ENCODE assay signal across 11 cellular contexts in genomic region chr9:137417161-137418021, GRCh38. TPM values are rescaled to one million over a fixed set of nuclear protein-coding genes. Genes with fewer than 3 reads are reported as not detected.
DNase-seq lines count a peak whose midpoint lies in the region; ATAC-seq and TF ChIP-seq lines count a peak whose summit lies in the region.
"Had no signal": no experiment of that assay in that cellular context is flagged by ENCODE, and none has a peak within 500 bp of the region (broad histone marks: within the 10 kb centered on the region; RNA-seq: fewer than 3 reads in every experiment).

No MANE protein-coding gene starts in this region.

- H3K27me3 ChIP-seq in BJ (ENCODE audit: control insufficient read depth, insufficient read depth, low read length), result no peaks in the 10 kb centered on the region

- H3K4me3 ChIP-seq in BJ (ENCODE audit: low read depth, low read length), result peak overlapping the region; percentile 36
- peak overlapping the region; percentile 37 for H3K4me3 ChIP-seq in coronary artery

- CTCF ChIA-PET in BJ (lab: Yijun Ruan, JAX), result no interaction called here

- peaks cover 2% of the 10 kb centered on the region for H3K36me3 Mint-ChIP-seq in IgD-negative memory B cell
- no peaks in the 10 kb centered on the region for H3K36me3 Mint-ChIP-seq in naive thymus-derived CD8-positive, alpha-beta T cell

- no peaks in the 10 kb centered on the region for H3K9me3 Mint-ChIP-seq in IgD-negative memory B cell
- H3K9me3 Mint-ChIP-seq in naive thymus-derived CD8-positive, alpha-beta T cell, result no peaks in the 10 kb centered on the region
- H3K9me3 Mint-ChIP-seq: T-helper 2 cell treated with Interferon-gamma antibody and Interleukin-4, amounts not matched to agents 5 μg/mL and 100 μg/mL, for 36 hours had no signal

- H3K27me3 Mint-ChIP-seq in IgD-negative memory B cell, result no peaks in the 10 kb centered on the region
- no peaks in the 10 kb centered on the region for H3K27me3 Mint-ChIP-seq in naive thymus-derived CD8-positive, alpha-beta T cell

- DNase-seq in BJ (ENCODE audit: low read depth) (no peak), coronary artery (ENCODE audit: low spot score) (no peak), caudate nucleus (lab: John Stamatoyannopoulos, UW) (no peak)
- DNase-seq in naive thymus-derived CD8-positive, alpha-beta T cell, result peak in 1 of 10 donors; percentile 60
- DNase-seq in stimulated activated CD4-positive, alpha-beta T cell treated with anti-CD3 and anti-CD28 coated beads, Interleukin-12 subunit alpha, Interleukin-12 subunit beta, amount 100 ng/mL, for 4 hours, result no peak
- DNase-seq in stimulated activated CD4-positive, alpha-beta T cell treated with anti-CD3 and anti-CD28 coated beads, Interleukin-4, amount 100 ng/mL, for 24 hours, result no peak
- DNase-seq: DMS53, NCI-H2081 treated with DMSO at 0.1 percent for 48 hours had no signal

- POLR2A ChIA-PET in BJ (lab: Charles Lee), result no interaction called here
- POLR2A ChIA-PET in naive thymus-derived CD8-positive, alpha-beta T cell (lab: Charles Lee), result no interaction called here

- H3K27ac Mint-ChIP-seq in IgD-negative memory B cell, result no peak overlapping the region
- peak overlapping the region in 2 of 10 donors; percentile 79 to 81 for H3K27ac Mint-ChIP-seq in naive thymus-derived CD8-positive, alpha-beta T cell
- H3K27ac Mint-ChIP-seq: T-helper 2 cell treated with Interferon-gamma antibody and Interleukin-4, amounts not matched to agents 5 μg/mL and 100 μg/mL, for 36 hours had no signal

- peak; percentile 39 to 69 for ATAC-seq in naive thymus-derived CD8-positive, alpha-beta T cell
- no peak for ATAC-seq in GM21529 (IDR thresholded peaks at IDR 0.05; ENCODE audit: unreplicated experiment)

- no peaks in the 10 kb centered on the region for H3K36me3 ChIP-seq in BJ (ENCODE audit: control insufficient read depth, insufficient read depth, low read length)

- H3K4me1 Mint-ChIP-seq in IgD-negative memory B cell, result peaks cover 3 to 10% (median 5%) of the 10 kb centered on the region in 3 donors
- peaks cover 0 to 32% (median 10%) of the 10 kb centered on the region in 4 donors for H3K4me1 Mint-ChIP-seq in naive thymus-derived CD8-positive, alpha-beta T cell

- peak overlapping the region in 1 of 2 donors; percentile 44 for H3K27ac ChIP-seq in coronary artery
- no peak overlapping the region for H3K27ac ChIP-seq in caudate nucleus (ENCODE audit: low read depth, low read length)

- peak overlapping the region; percentile 32 to 83 (median 68) for H3K4me3 Mint-ChIP-seq in IgD-negative memory B cell
- H3K4me3 Mint-ChIP-seq in naive thymus-derived CD8-positive, alpha-beta T cell, result peak overlapping the region in 9 of 10 donors; percentile 30 to 75 (median 60)
- H3K4me3 Mint-ChIP-seq: T-helper 2 cell treated with Interferon-gamma antibody and Interleukin-4, amounts not matched to agents 5 μg/mL and 100 μg/mL, for 36 hours had no signal

- no peak for TF ChIP-seq CTCF in BJ (IDR thresholded peaks at IDR 0.05; ENCODE audit: insufficient read depth, low read depth, low read length)
- TF ChIP-seq CTCF in coronary artery (IDR thresholded peaks at IDR 0.05), result no peak

RNA-seq across cellular contexts. Expression of gene EXD3, which starts 5.6 kb away (rescaled TPM):
- polyA plus RNA-seq in BJ (2011; rRNA removed) (4.9 and 5.4 TPM in 2 replicates), IgD-negative memory B cell (5.6 TPM)
- polyA minus RNA-seq in BJ (2011; rRNA and poly(A)+ RNA removed), result 2.2 and 3.3 TPM in 2 replicates
- 10 to 100 TPM; 26.4 to 28.3 TPM for total RNA-seq in naive thymus-derived CD8-positive, alpha-beta T cell
- polyA plus RNA-seq in naive thymus-derived CD8-positive, alpha-beta T cell, result 1 to 10 TPM; 2.6 to 4.3 (median 3.9) TPM

RNA-seq across cellular contexts. Expression of gene NOXA1, which starts 5.8 kb away (rescaled TPM):
- polyA plus RNA-seq in BJ (2011; rRNA removed) (0.20 and 0.32 TPM in 2 replicates), IgD-negative memory B cell (1.4 TPM)
- not detected in 2 replicates for polyA minus RNA-seq in BJ (2011; rRNA and poly(A)+ RNA removed)
- total RNA-seq in naive thymus-derived CD8-positive, alpha-beta T cell, result 1 to 10 TPM; 4.1 to 4.5 TPM
- 1 to 10 TPM in 2 of 3 donors, under 1 TPM in 1; 0.75 to 1.1 (median 1.1) TPM for polyA plus RNA-seq in naive thymus-derived CD8-positive, alpha-beta T cell

RNA-seq across cellular contexts. Expression of gene ENTPD8, which starts 23.8 kb away (rescaled TPM):
- polyA plus RNA-seq in BJ (2011; rRNA removed), result not detected in 2 replicates
- polyA minus RNA-seq in BJ (2011; rRNA and poly(A)+ RNA removed), result not detected in 2 replicates
- not detected for polyA plus RNA-seq in IgD-negative memory B cell
- not detected for total RNA-seq in naive thymus-derived CD8-positive, alpha-beta T cell
- polyA plus RNA-seq in naive thymus-derived CD8-positive, alpha-beta T cell, result not detected

RNA-seq across cellular contexts. Expression of gene NSMF, which starts 41.7 kb away (rescaled TPM):
- 21.5 and 35.7 TPM in 2 replicates for polyA plus RNA-seq in BJ (2011; rRNA removed)
- polyA minus RNA-seq in BJ (2011; rRNA and poly(A)+ RNA removed), result 11.0 and 23.6 TPM in 2 replicates
- polyA plus RNA-seq in IgD-negative memory B cell, result 3.4 TPM
- 10 to 100 TPM; 19.1 to 19.3 TPM for total RNA-seq in naive thymus-derived CD8-positive, alpha-beta T cell
- 10 to 100 TPM in 1 of 3 donors, 1 to 10 TPM in 2; 7.7 to 14.7 (median 8.2) TPM for polyA plus RNA-seq in naive thymus-derived CD8-positive, alpha-beta T cell
